Comparison of ENCODE assay signal across 11 cellular contexts in the genomic region with DNA sequence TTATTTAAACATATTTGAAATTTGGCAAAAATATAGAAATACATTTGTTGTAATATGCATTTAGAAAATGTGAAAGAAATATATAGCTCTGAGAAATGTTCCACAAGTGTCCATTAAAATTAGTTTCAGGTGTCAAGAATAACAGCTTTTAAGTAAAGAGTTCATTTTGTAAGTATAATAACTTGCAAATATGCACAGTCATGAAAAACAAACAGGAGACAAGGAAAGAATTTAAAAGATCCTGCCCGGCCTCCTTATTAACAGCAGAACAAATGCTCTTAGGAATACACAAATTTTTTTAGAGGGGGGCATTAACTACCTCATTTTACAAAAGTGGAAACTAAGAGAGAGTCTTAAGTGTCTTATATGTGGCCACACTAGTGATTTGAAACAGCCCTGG.
"Had no signal": no experiment of that assay in that cellular context is flagged by ENCODE, and none has a peak within 500 bp of the region (broad histone marks: within the 10 kb centered on the region; RNA-seq: fewer than 3 reads in every experiment).

No MANE protein-coding gene starts in this region.

- H3K9ac ChIP-seq: GM23248 had no signal

- H3K4me3 ChIP-seq: GM23248, GM23338, HAP-1 had no signal

- DNase-seq: GM23248, GOT3, H7, H9, HCEC 1CT, HFFc6 had no signal

- H3K4me2 ChIP-seq: GM23338 had no signal

- H2AFZ ChIP-seq: GM23248, GM23338 had no signal

- ATAC-seq: GM23338, HCT116 had no signal

- FAIRE-seq: H1, H54 had no signal

- H3K9me3 ChIP-seq: HAP-1 had no signal

- H3K36me3 ChIP-seq: HAP-1 had no signal

- H3K4me1 ChIP-seq: HAP-1 had no signal

- H3K27ac ChIP-seq: GM23248 had no signal
